Comparison of ENCODE assay signal across 9 cellular contexts in the genomic region with DNA sequence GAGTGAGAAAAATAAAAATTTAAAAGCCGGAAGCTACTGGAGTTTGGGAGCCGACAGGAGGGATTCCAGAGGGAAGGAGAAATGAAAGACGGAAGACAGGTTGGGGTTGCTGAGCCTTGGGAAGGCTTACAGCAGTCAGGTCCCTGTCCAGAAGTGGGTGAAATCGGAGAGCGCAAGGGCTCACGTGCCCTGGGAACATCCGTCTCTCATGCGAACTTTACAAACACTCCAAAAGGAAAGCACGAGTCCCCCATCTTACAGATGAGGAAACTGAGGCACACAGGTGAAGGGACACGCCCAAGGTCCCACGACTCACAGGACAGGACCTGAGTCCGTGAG. TPM values are rescaled to one million over a fixed set of nuclear protein-coding genes. Genes with fewer than 3 reads are reported as not detected.
DNase-seq lines count a peak whose midpoint lies in the region; ATAC-seq, FAIRE-seq and TF ChIP-seq lines count a peak whose summit lies in the region.
"Had no signal": no experiment of that assay in that cellular context is flagged by ENCODE, and none has a peak within 500 bp of the region (broad histone marks: within the 10 kb centered on the region; RNA-seq: fewer than 3 reads in every experiment).

No MANE protein-coding gene starts in this region.

- no peak for DNase-seq in A549 (ENCODE audit: low read depth in 1 of 2, low spot score in 1 of 2)
- no peak for DNase-seq in HFFc6
- no peak for DNase-seq in choroid plexus epithelial cell (ENCODE audit: low read depth)
- no peak for DNase-seq in CD1c-positive myeloid dendritic cell (ENCODE audit: extremely low spot score)
- no peak for DNase-seq in HTR-8/SVneo (ENCODE audit: insufficient read length, low spot score)
- no peak for DNase-seq in NK-92 (lab: John Stamatoyannopoulos, UW; ENCODE audit: unreplicated experiment)

- ATAC-seq in A549 (no peak), HG03432 (IDR thresholded peaks at IDR 0.05; ENCODE audit: unreplicated experiment) (no peak)

- H3K36me3 Mint-ChIP-seq in HFFc6 (ENCODE audit: low read depth), result no peaks in the 10 kb centered on the region

- no peak for TF ChIP-seq RAD21 in A549 (conservative IDR thresholded peaks at IDR 0.05 in 1 of 2, IDR thresholded peaks at IDR 0.05 in 1 of 2)

- CTCF ChIA-PET in A549 (lab: Yijun Ruan, JAX), result interaction anchor here (0.8 to 37.7 kb wide), 12 partner anchors 8 to 603 kb away, joined by 3 to 2512 read pairs (median 4); partner anchors contain the start of genes ARPC5L, RPL35 and WDR38

- TF ChIP-seq EP300 in A549 (IDR thresholded peaks at IDR 0.05), result no peak

- no peaks in the 10 kb centered on the region for H3K9me3 Mint-ChIP-seq in HFFc6

- H3K4me1 ChIP-seq in A549, result peaks cover 48% of the 10 kb centered on the region
- peaks cover 7 to 49% of the 10 kb centered on the region in 2 donors for H3K4me1 ChIP-seq in muscle layer of duodenum (ENCODE audit: control insufficient read depth in 1 of 2, insufficient read depth in 2 of 2, low read length in 2 of 2)

- 57% methylated on average over 12 of the region's 12 CpGs for WGBS in A549 (ENCODE audit: missing lambda C conversion rate)

- H3K4me3 ChIP-seq in A549, result peak overlapping the region; percentile 67
- peak overlapping the region; percentile 56 for H3K4me3 ChIP-seq in choroid plexus epithelial cell (ENCODE audit: low read depth, low read length)
- H3K4me3 ChIP-seq in muscle layer of duodenum (ENCODE audit: low read depth in 1 of 2, low read length in 2 of 2), result peak overlapping the region; percentile 52 to 72

- no peak for TF ChIP-seq POLR2A in A549 (IDR thresholded peaks at IDR 0.05; ENCODE audit: low read length)

- TF ChIP-seq CTCF in A549 (IDR thresholded peaks at IDR 0.05) (no peak), HFFc6 (IDR thresholded peaks at IDR 0.05) (no peak), choroid plexus epithelial cell (conservative IDR thresholded peaks at IDR 0.05; ENCODE audit: low read depth, low read length) (no peak)

- POLR2A ChIA-PET in A549 (lab: Yijun Ruan, JAX), result interaction anchor here (1.1 to 2.1 kb wide), 3 partner anchors 64 to 86 kb away, joined by 3 to 12 read pairs (median 9); partner anchors contain the start of genes ARPC5L and WDR38

- peaks cover 14% of the 10 kb centered on the region for H3K27me3 Mint-ChIP-seq in HFFc6 (ENCODE audit: insufficient read depth)

- FAIRE-seq in A549 (lab: Jason Lieb, UNC) (no peak), HTR-8/SVneo (lab: Jason Lieb, UNC) (no peak)

- H3K9me3 ChIP-seq in A549 (no peaks in the 10 kb centered on the region), muscle layer of duodenum (ENCODE audit: control insufficient read depth in 1 of 2, low read length in 2 of 2) (no peaks in the 10 kb centered on the region)

- H3K27me3 ChIP-seq in muscle layer of duodenum (ENCODE audit: low read depth, low read length), result no peaks in the 10 kb centered on the region

- peaks cover 36% of the 10 kb centered on the region for H3K4me1 Mint-ChIP-seq in HFFc6 (ENCODE audit: low read depth)

- H3K27ac ChIP-seq in A549 (peak overlapping the region; percentile 81 to 88), muscle layer of duodenum (ENCODE audit: low read length) (no peak overlapping the region)

- H3K36me3 ChIP-seq in muscle layer of duodenum (ENCODE audit: control insufficient read depth in 1 of 2, insufficient read depth in 2 of 2, low read length in 2 of 2), result no peaks in the 10 kb centered on the region

- H3K4me3 Mint-ChIP-seq in HFFc6, result peak overlapping the region; percentile 84

- no peak overlapping the region for H3K27ac Mint-ChIP-seq in HFFc6

- peak overlapping the region; percentile 94 for H3K4me2 ChIP-seq in A549

TF ChIP-seq in A549, 52 proteins besides CTCF, POLR2A, EP300 and RAD21:
- no peak for TF ChIP-seq ZNF302 (CRISPR knock-in tag; IDR thresholded peaks at IDR 0.05)
- TF ChIP-seq CHD4 (IDR thresholded peaks at IDR 0.05; ENCODE audit: borderline replicate concordance), result no peak
- TF ChIP-seq CEBPB (IDR thresholded peaks at IDR 0.05), result no peak
- TF ChIP-seq RFX5 (IDR thresholded peaks at IDR 0.05), result no peak
- no peak for TF ChIP-seq NFE2L2 (conservative IDR thresholded peaks at IDR 0.05; ENCODE audit: low read length)
- no peak for TF ChIP-seq POLR2AphosphoS2 (conservative IDR thresholded peaks at IDR 0.05; ENCODE audit: low read length)
- TF ChIP-seq, protein P1, sequence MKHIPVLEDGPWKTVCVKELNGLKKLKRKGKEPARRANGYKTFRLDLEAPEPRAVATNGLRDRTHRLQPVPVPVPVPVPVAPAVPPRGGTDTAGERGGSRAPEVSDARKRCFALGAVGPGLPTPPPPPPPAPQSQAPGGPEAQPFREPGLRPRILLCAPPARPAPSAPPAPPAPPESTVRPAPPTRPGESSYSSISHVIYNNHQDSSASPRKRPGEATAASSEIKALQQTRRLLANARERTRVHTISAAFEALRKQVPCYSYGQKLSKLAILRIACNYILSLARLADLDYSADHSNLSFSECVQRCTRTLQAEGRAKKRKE (CRISPR knock-in tag; IDR thresholded peaks at IDR 0.05; ENCODE audit: low read depth), result no peak
- TF ChIP-seq BHLHE40 (IDR thresholded peaks at IDR 0.05; ENCODE audit: low read depth, low read length), result no peak
- TF ChIP-seq, protein P2, sequence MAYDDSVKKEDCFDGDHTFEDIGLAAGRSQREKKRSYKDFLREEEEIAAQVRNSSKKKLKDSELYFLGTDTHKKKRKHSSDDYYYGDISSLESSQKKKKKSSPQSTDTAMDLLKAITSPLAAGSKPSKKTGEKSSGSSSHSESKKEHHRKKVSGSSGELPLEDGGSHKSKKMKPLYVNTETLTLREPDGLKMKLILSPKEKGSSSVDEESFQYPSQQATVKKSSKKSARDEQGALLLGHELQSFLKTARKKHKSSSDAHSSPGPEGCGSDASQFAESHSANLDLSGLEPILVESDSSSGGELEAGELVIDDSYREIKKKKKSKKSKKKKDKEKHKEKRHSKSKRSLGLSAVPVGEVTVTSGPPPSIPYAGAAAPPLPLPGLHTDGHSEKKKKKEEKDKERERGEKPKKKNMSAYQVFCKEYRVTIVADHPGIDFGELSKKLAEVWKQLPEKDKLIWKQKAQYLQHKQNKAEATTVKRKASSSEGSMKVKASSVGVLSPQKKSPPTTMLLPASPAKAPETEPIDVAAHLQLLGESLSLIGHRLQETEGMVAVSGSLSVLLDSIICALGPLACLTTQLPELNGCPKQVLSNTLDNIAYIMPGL (CRISPR knock-in tag; IDR thresholded peaks at IDR 0.05; ENCODE audit: borderline replicate concordance), result no peak

RNA-seq across cellular contexts. Expression of gene OLFML2A, which starts 0.4 kb away (rescaled TPM):
- polyA plus RNA-seq in A549 (2011; rRNA removed) (8.2 and 11.8 TPM in 2 replicates), A549 (2017; fragmentation: RNase III; extraction: RNeasy Plus Mini Kit Qiagen cat#74134 plus additional on column Dnase treatment) (11.3 to 16.2 TPM (median 14.5 TPM) in 3 replicates)
- 6.8 and 12.1 TPM in 2 replicates for polyA plus RNA-seq in A549 (2012; cell fraction: cytosol; rRNA removed)
- polyA plus RNA-seq in A549 (2012; cell fraction: nucleus; rRNA removed), result 14.9 and 16.6 TPM in 2 replicates
- 10.8 and 11.7 TPM in 2 replicates for polyA minus RNA-seq in A549 (2011; rRNA and poly(A)+ RNA removed)
- under 1 TPM; 0.30 to 0.88 (median 0.36) TPM for total RNA-seq in HFFc6 (2021; fragmentation: NEBNext Ultra II Directional; extraction: Animal tissue kit (Norgen Biotek cat#: 25700))
- total RNA-seq: HT-29 had no signal

RNA-seq across cellular contexts. Expression of gene NR6A1, which starts 5.5 kb away (rescaled TPM):
- polyA plus RNA-seq in A549 (2011; rRNA removed) (3.3 and 4.1 TPM in 2 replicates), A549 (2017; fragmentation: RNase III; extraction: RNeasy Plus Mini Kit Qiagen cat#74134 plus additional on column Dnase treatment) (1.7 to 1.8 TPM (median 1.7 TPM) in 3 replicates)
- polyA plus RNA-seq in A549 (2012; cell fraction: cytosol; rRNA removed), result 1.1 and 1.3 TPM in 2 replicates
- polyA plus RNA-seq in A549 (2012; cell fraction: nucleus; rRNA removed), result 4.7 and 6.2 TPM in 2 replicates
- polyA minus RNA-seq in A549 (2011; rRNA and poly(A)+ RNA removed), result 9.3 and 15.1 TPM in 2 replicates
- under 1 TPM; 0.05 to 0.26 (median 0.13) TPM for total RNA-seq in HFFc6 (2021; fragmentation: NEBNext Ultra II Directional; extraction: Animal tissue kit (Norgen Biotek cat#: 25700))
